ENCODE assay signal across 1 cellular context in the genomic region with DNA sequence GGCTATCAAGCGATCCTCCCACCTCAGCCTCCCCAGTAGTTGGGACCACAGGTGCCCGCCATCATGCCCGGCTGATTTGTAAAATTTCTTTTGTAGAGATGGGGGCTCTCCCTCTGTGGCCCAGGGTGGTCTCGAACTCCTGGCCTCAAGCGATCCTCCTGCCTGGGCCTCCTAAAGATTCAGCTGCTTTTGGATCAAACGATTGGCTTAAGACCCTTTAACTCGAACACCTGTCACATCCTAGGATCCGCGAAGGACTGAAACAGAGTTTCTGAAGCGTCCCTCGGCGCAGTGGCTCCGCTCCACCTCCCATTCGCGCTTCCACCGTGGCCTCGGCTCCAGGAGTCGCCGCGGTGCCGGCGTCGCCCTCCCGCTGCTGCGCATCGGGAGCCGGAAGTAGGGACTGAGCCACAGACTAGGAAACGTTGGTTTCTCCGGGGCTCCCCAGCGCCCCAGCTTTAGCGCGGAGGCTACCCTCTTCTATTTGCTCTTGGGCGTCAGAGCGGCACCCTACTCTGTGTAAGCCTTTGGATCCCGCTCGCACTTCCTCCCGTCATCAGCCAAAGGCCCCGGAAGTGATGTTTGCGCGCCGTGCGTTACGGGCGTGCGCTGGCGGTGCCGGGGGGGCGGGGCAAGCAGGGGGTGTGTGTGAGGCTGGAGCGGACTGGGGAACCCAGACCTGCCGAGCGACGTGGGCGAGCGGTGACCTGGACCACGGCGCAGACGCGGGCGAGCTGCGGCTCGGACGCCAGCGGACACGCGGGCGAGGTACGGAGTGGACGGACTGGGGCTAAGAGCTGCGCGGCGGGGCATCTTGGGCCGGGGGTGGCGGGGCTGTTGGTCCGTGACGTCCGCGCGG.
TF ChIP-seq lines count a peak whose summit lies in the region.

No MANE protein-coding gene starts in this region.

TF ChIP-seq in HepG2, 621 proteins besides CTCF, POLR2A, EP300 and RAD21 (continued from another document and continues in another):
- no peak for TF ChIP-seq ZNF646 (CRISPR knock-in tag; IDR thresholded peaks at IDR 0.05)
- peak; percentile 70 for TF ChIP-seq ZNF574 (CRISPR knock-in tag; IDR thresholded peaks at IDR 0.05)
- peak; percentile 83 for TF ChIP-seq TBX2 (CRISPR knock-in tag; IDR thresholded peaks at IDR 0.05; ENCODE audit: borderline replicate concordance)
- peak; percentile 87 for TF ChIP-seq SALL2 (CRISPR knock-in tag; IDR thresholded peaks at IDR 0.05)
- TF ChIP-seq ZBTB14 (CRISPR knock-in tag; IDR thresholded peaks at IDR 0.05), result 0 out of 2 replicates have a peak, but pooled peaks have one; percentile 19
- TF ChIP-seq IRF9 (CRISPR knock-in tag; IDR thresholded peaks at IDR 0.05; ENCODE audit: borderline replicate concordance), result 0 out of 2 replicates have a peak, but pooled peaks have one; percentile 5
- TF ChIP-seq, protein P1, sequence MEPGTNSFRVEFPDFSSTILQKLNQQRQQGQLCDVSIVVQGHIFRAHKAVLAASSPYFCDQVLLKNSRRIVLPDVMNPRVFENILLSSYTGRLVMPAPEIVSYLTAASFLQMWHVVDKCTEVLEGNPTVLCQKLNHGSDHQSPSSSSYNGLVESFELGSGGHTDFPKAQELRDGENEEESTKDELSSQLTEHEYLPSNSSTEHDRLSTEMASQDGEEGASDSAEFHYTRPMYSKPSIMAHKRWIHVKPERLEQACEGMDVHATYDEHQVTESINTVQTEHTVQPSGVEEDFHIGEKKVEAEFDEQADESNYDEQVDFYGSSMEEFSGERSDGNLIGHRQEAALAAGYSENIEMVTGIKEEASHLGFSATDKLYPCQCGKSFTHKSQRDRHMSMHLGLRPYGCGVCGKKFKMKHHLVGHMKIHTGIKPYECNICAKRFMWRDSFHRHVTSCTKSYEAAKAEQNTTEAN (CRISPR knock-in tag; conservative IDR thresholded peaks at IDR 0.05), result no peak; the same call in 1 of the 2 replicates
- no peak; the same call in 1 of the 2 replicates for TF ChIP-seq ETV6 (CRISPR knock-in tag; conservative IDR thresholded peaks at IDR 0.05)
- peak; percentile 78; the same call in 1 of the 2 replicates for TF ChIP-seq HOXA7 (CRISPR knock-in tag; IDR thresholded peaks at IDR 0.05)
- TF ChIP-seq NFKB2 (CRISPR knock-in tag; IDR thresholded peaks at IDR 0.05; ENCODE audit: borderline replicate concordance), result no peak
- TF ChIP-seq, protein P2, sequence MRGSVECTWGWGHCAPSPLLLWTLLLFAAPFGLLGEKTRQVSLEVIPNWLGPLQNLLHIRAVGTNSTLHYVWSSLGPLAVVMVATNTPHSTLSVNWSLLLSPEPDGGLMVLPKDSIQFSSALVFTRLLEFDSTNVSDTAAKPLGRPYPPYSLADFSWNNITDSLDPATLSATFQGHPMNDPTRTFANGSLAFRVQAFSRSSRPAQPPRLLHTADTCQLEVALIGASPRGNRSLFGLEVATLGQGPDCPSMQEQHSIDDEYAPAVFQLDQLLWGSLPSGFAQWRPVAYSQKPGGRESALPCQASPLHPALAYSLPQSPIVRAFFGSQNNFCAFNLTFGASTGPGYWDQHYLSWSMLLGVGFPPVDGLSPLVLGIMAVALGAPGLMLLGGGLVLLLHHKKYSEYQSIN (CRISPR knock-in tag; IDR thresholded peaks at IDR 0.05; ENCODE audit: borderline replicate concordance), result no peak
- TF ChIP-seq SIX1 (CRISPR knock-in tag; IDR thresholded peaks at IDR 0.05; ENCODE audit: borderline replicate concordance), result no peak
- 0 out of 2 replicates have a peak, but pooled peaks have one; percentile 13 for TF ChIP-seq ZNF292 (CRISPR knock-in tag; IDR thresholded peaks at IDR 0.05; ENCODE audit: borderline replicate concordance, low read depth)
- no peak for TF ChIP-seq PCBP2 (optimal IDR thresholded peaks at IDR 0.05; ENCODE audit: low read depth, low read length, poor library complexity, severe bottlenecking)
- no peak for TF ChIP-seq DPF2 (CRISPR knock-in tag; IDR thresholded peaks at IDR 0.05; ENCODE audit: borderline replicate concordance, low read depth)
- TF ChIP-seq ZNF740 (CRISPR knock-in tag; IDR thresholded peaks at IDR 0.05), result no peak
- no peak for TF ChIP-seq ZNF644 (CRISPR knock-in tag; IDR thresholded peaks at IDR 0.05; ENCODE audit: low read depth)
- TF ChIP-seq ZNF816 (CRISPR knock-in tag; IDR thresholded peaks at IDR 0.05; ENCODE audit: borderline replicate concordance), result 0 out of 2 replicates have a peak, but pooled peaks have one; percentile 39
- TF ChIP-seq DNMT1 (CRISPR knock-in tag; IDR thresholded peaks at IDR 0.05), result 0 out of 2 replicates have a peak, but pooled peaks have one; percentile 86
- no peak for TF ChIP-seq PAX8 (CRISPR knock-in tag; IDR thresholded peaks at IDR 0.05; ENCODE audit: borderline replicate concordance)
- no peak for TF ChIP-seq HNRNPL (IDR thresholded peaks at IDR 0.05; ENCODE audit: low read depth, low read length)
- TF ChIP-seq NFE2 (CRISPR knock-in tag; IDR thresholded peaks at IDR 0.05), result no peak
- no peak for TF ChIP-seq ZFP37 (CRISPR knock-in tag; IDR thresholded peaks at IDR 0.05; ENCODE audit: borderline replicate concordance)
- no peak for TF ChIP-seq MLX (CRISPR knock-in tag; IDR thresholded peaks at IDR 0.05)
- peak; percentile 71 for TF ChIP-seq ZFY (CRISPR knock-in tag; IDR thresholded peaks at IDR 0.05)
- 0 out of 2 replicates have a peak, but pooled peaks have one; percentile 55 for TF ChIP-seq SMAD3 (CRISPR knock-in tag; IDR thresholded peaks at IDR 0.05)
- no peak for TF ChIP-seq USF2 (IDR thresholded peaks at IDR 0.05; ENCODE audit: low read depth, low read length)
- TF ChIP-seq USF2 (CRISPR knock-in tag; IDR thresholded peaks at IDR 0.05; ENCODE audit: borderline replicate concordance), result no peak
- TF ChIP-seq ZNF256 (CRISPR knock-in tag; conservative IDR thresholded peaks at IDR 0.05), result no peak
- TF ChIP-seq SATB2 (CRISPR knock-in tag; IDR thresholded peaks at IDR 0.05), result no peak
- TF ChIP-seq SRSF1 (optimal IDR thresholded peaks at IDR 0.05; ENCODE audit: low read depth, low read length), result no peak
- no peak for TF ChIP-seq ZKSCAN1 (IDR thresholded peaks at IDR 0.05; ENCODE audit: low read length)
- no peak for TF ChIP-seq CC2D1A (CRISPR knock-in tag; IDR thresholded peaks at IDR 0.05)
